Comparison of ENCODE assay signal across 26 cellular contexts in the genomic region with DNA sequence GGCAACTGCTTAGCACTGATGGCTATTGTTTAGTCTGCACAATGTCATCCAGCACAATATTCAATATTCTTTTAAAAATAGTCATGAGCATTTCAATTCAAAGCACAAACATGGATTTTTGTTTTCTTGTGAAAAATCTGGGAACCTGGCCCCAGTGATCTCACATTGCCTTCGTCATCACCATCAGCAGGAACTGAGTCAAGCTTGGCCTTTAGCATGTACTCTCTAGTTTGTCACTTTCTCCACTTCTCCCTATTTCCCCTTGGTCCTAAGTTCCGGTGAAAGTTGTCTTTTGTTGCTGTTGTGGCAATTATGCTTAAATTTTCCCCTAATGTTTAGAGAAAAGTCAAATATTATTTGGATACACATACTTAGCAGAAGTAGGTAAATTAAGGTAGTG.
"Had no signal": no experiment of that assay in that cellular context is flagged by ENCODE, and none has a peak within 500 bp of the region (broad histone marks: within the 10 kb centered on the region; RNA-seq: fewer than 3 reads in every experiment).

No MANE protein-coding gene starts in this region.

- H3K4me3 ChIP-seq: ascending aorta, body of pancreas, K562, SJSA1 had no signal

- H3K9me3 ChIP-seq: ascending aorta, body of pancreas, SJSA1 had no signal

- H3K4me1 ChIP-seq: ascending aorta, body of pancreas, SJSA1 had no signal

- DNase-seq: activated CD4-positive, alpha-beta T cell treated with anti-CD3 and anti-CD28 coated beads, Interleukin-2, amount 10 ng/mL, durations not matched to agents 24 days and 14 days; activated CD4-positive, alpha-beta T cell treated with anti-CD3 and anti-CD28 coated beads, Interleukin-2, amount 50 U/mL, for 48 hours; activated CD4-positive, CD25-positive, alpha-beta regulatory T cell treated with anti-CD3 and anti-CD28 coated beads, Interleukin-2, amount 50 U/mL, for 72 hours; activated effector memory CD4-positive, alpha-beta T cell treated with anti-CD3 and anti-CD28 coated beads, Interleukin-2, amount 50 U/mL, for 16 hours; activated naive CD4-positive, alpha-beta T cell treated with Interleukin-2 at 50 U/mL for 16 hours; activated naive CD8-positive, alpha-beta T cell treated with anti-CD3 and anti-CD28 coated beads, Interleukin-2, amount 50 U/mL, for 24 hours; activated T-cell treated with anti-CD3 and anti-CD28 coated beads, Interleukin-2, amount 50 U/mL, for 4 hours; amniotic stem cell; body of pancreas; Karpas-422; NCI-H1105 treated with DMSO at 0.1 percent for 48 hours; NCI-H146; NCI-H1930; NCI-H2171; NCI-H2227 treated with DMSO at 0.1 percent for 48 hours; NCI-H510A; NCI-H69; PC-3; SHP77; SW 1271 had no signal

- H3K27ac ChIP-seq: ascending aorta, body of pancreas, SJSA1 had no signal

- H3K36me3 ChIP-seq: ascending aorta, SJSA1 had no signal

- H3K27me3 ChIP-seq: ascending aorta, body of pancreas, SJSA1 had no signal

- ATAC-seq: activated naive CD4-positive, alpha-beta T cell treated with anti-CD3 and anti-CD28 coated beads, Interleukin-2, amount 50 U/mL, for 72 hours; activated naive CD8-positive, alpha-beta T cell treated with anti-CD3 and anti-CD28 coated beads, Interleukin-2, amount 50 U/mL, for 24 hours; activated T-cell treated with anti-CD3 and anti-CD28 coated beads, Interleukin-2, amount 50 U/mL, for 4 hours; body of pancreas; K562; PC-3; SK-N-SH treated with all-trans-retinoic acid at 6 μM for 48 hours; WTC11 had no signal
